Comparison of ENCODE assay signal across 12 cellular contexts in the genomic region with DNA sequence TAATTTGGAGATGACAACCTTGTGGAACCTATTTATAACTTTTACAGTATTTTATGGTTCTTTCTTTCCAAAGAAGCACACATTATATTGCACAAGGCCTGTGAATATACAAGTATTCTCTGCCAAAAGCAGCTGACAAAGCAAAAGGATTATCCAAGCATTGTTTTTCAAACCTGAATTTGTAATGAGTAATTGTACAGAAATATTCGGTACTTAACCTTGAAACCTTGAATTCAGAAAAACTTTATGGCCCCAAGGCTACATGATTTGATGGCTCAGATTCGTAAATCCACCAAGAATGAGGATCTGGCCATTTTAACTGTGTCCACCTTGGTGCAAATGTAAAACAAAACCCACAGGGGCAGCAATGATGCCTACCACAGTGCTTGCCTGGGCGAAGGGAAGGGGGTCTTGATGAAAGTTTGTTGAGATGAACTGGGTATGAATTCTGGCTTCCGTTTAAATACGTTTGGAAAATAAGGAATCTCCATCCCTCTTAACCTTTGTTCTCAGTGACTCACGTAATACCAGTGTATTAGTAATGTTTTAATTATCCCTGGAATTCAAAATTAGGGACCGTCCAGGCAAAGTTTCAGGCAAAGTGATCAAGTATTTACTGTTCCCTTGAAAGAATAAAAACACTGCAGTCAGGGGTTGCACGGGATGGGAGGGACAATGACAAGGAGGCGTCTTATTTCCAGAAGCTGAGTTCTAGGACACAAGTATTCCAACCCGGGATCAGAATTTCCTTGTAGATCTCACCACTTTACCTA. TPM values are rescaled to one million over a fixed set of nuclear protein-coding genes. Genes with fewer than 3 reads are reported as not detected.
A peak's percentile ranks its signal among the peaks of the same experiment; 100 is the strongest.
DNase-seq lines count a peak whose midpoint lies in the region; ATAC-seq and TF ChIP-seq lines count a peak whose summit lies in the region.
"Had no signal": no experiment of that assay in that cellular context is flagged by ENCODE, and none has a peak within 500 bp of the region (broad histone marks: within the 10 kb centered on the region; RNA-seq: fewer than 3 reads in every experiment).

No MANE protein-coding gene starts in this region.

- no peak overlapping the region for H3K4me3 Mint-ChIP-seq in chondrocyte (ENCODE audit: unreplicated experiment)
- H3K4me3 Mint-ChIP-seq: activated T-helper 1 cell treated with anti-CD3 and anti-CD28 coated beads, Interleukin-12 subunit alpha, Interleukin-12 subunit beta, Interleukin-2, Interleukin-4 antibody, amounts not matched to agents 30 ng/mL and 10 ng/mL and 1 ng/mL, durations not matched to agents 14 hours and 24 hours and 36 hours; CD8-positive, alpha-beta T cell; WTC11 had no signal

- no peaks in the 10 kb centered on the region for H3K27me3 Mint-ChIP-seq in chondrocyte (ENCODE audit: low read depth)

- H3K4me3 ChIP-seq in muscle layer of duodenum (ENCODE audit: low read depth in 1 of 2, low read length in 2 of 2), result peak overlapping the region in 1 of 2 donors; percentile 8

- no peaks in the 10 kb centered on the region for H3K4me1 ChIP-seq in muscle layer of duodenum (ENCODE audit: control insufficient read depth in 1 of 2, insufficient read depth in 2 of 2, low read length in 2 of 2)

- no peaks in the 10 kb centered on the region for H3K36me3 Mint-ChIP-seq in chondrocyte (ENCODE audit: low read depth)
- H3K36me3 Mint-ChIP-seq: CD8-positive, alpha-beta T cell; WTC11 had no signal

- H3K27ac ChIP-seq in muscle layer of duodenum (ENCODE audit: low read length), result peak overlapping the region; percentile 85

- TF ChIP-seq CTCF in chondrocyte (IDR thresholded peaks at IDR 0.05), result no peak

- H3K4me1 Mint-ChIP-seq in chondrocyte (ENCODE audit: low read depth), result peaks cover 38% of the 10 kb centered on the region

- no peaks in the 10 kb centered on the region for H3K27me3 ChIP-seq in muscle layer of duodenum (ENCODE audit: low read depth, low read length)

- no peaks in the 10 kb centered on the region for H3K9me3 ChIP-seq in muscle layer of duodenum (ENCODE audit: control insufficient read depth in 1 of 2, low read length in 2 of 2)

- no peaks in the 10 kb centered on the region for H3K36me3 ChIP-seq in muscle layer of duodenum (ENCODE audit: control insufficient read depth in 1 of 2, insufficient read depth in 2 of 2, low read length in 2 of 2)

- ATAC-seq in HG03571 (IDR thresholded peaks at IDR 0.05; ENCODE audit: unreplicated experiment), result no peak
- ATAC-seq in HG03432 (IDR thresholded peaks at IDR 0.05; ENCODE audit: unreplicated experiment), result no peak
- ATAC-seq: CD8-positive, alpha-beta T cell; WTC11 had no signal

- DNase-seq in AG08395 (ENCODE audit: low spot score), result peak; percentile 58
- DNase-seq in HS-5 (ENCODE audit: low read depth), result peak; percentile 78
- DNase-seq in chondrocyte (ENCODE audit: low spot score), result no peak
- DNase-seq in SKM-1 (lab: John Stamatoyannopoulos, UW; ENCODE audit: unreplicated experiment), result no peak
- DNase-seq in NCI-H146 treated with DMSO at 0.1 percent for 48 hours (lab: John Stamatoyannopoulos, UW; ENCODE audit: unreplicated experiment), result no peak
- DNase-seq: CD8-positive, alpha-beta T cell; NCI-H1436 had no signal

- H3K27ac Mint-ChIP-seq in chondrocyte (ENCODE audit: unreplicated experiment), result peak overlapping the region; percentile 28
- H3K27ac Mint-ChIP-seq: activated T-helper 1 cell treated with anti-CD3 and anti-CD28 coated beads, Interleukin-12 subunit alpha, Interleukin-12 subunit beta, Interleukin-2, Interleukin-4 antibody, amounts not matched to agents 30 ng/mL and 10 ng/mL and 1 ng/mL, durations not matched to agents 14 hours and 24 hours and 36 hours; CD8-positive, alpha-beta T cell; WTC11 had no signal

- H3K9me3 Mint-ChIP-seq in chondrocyte (ENCODE audit: low read depth), result no peaks in the 10 kb centered on the region
- H3K9me3 Mint-ChIP-seq: activated T-helper 1 cell treated with anti-CD3 and anti-CD28 coated beads, Interleukin-12 subunit alpha, Interleukin-12 subunit beta, Interleukin-2, Interleukin-4 antibody, amounts not matched to agents 30 ng/mL and 10 ng/mL and 1 ng/mL, durations not matched to agents 14 hours and 24 hours and 36 hours; CD8-positive, alpha-beta T cell; WTC11 had no signal

RNA-seq across cellular contexts. Expression of a gene that starts 2.7 kb away (rescaled TPM):
- 10.1 to 13.1 TPM (median 10.8 TPM) in 3 replicates for total RNA-seq in chondrocyte
- total RNA-seq: activated T-helper 1 cell treated with anti-CD3 and anti-CD28 coated beads, Interleukin-12 subunit alpha, Interleukin-12 subunit beta, Interleukin-2, Interleukin-4 antibody, amounts not matched to agents 30 ng/mL and 10 ng/mL and 1 ng/mL, durations not matched to agents 14 hours and 24 hours and 36 hours had no signal

Comparison
In these comparisons a context has a peak if more than half of its experiments do, and no peak if none do; other contexts are left out.
1. DNase-seq: peak in AG08395 (single experiment) and HS-5 (single experiment); none in chondrocyte (single experiment), SKM-1 (single experiment) and NCI-H146 treated with DMSO at 0.1 percent for 48 hours (single experiment).